ENCODE assay signal across 8 cellular contexts in the genomic region with DNA sequence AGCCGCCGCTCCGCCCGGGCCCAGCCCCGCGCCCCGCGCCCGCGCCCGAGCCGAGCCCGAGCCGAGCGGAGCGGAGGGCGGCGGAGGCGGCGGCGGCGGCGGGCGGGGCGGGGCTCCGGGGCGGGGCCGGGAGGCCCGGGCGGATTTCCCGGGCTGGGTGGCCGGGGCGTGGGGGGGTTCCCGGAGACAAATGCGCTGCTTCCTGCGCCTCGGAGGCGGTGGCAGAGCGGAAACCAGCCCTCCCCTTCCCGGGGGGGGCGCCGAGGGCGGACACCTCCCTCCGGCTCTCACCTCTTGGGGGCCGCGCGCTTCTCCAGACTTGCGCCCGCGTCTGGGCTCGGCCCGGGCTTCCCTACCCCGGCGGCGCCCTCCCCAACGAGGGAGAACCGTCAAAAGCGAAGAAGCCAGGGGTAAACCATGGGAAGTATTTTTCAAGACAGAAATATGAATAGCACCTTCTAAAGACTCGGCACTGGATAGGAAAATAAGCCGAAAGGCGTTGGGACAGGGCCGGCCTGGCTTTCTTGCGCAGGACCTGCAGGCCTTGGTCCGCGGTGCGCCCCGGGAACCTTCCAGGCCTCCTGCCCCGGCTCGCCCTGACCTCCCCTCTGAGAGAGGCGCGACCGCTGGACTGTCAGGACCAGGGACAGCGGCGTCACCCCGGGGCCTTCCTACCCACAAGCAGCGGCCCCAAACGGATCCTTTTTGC. TPM values are rescaled to one million over a fixed set of nuclear protein-coding genes. Genes with fewer than 3 reads are reported as not detected.
DNase-seq lines count a peak whose midpoint lies in the region; ATAC-seq and TF ChIP-seq lines count a peak whose summit lies in the region.

A gene (minus strand): TSS at position 79 of the 709 bp plus-strand sequence. CDS start 88 bp downstream, outside the sequence.

- no peaks in the 10 kb centered on the region for H3K9me3 ChIP-seq in neural progenitor cell (ENCODE audit: low read depth)
- H3K9me3 ChIP-seq in suprapubic skin = no peaks in the 10 kb centered on the region

- H3K9ac ChIP-seq in neural progenitor cell = no peak within 1 kb of the TSS

- peaks cover 15% of the 10 kb centered on the region for H3K36me3 Mint-ChIP-seq in GM23338 (ENCODE audit: low read depth)
- H3K36me3 Mint-ChIP-seq in neural progenitor cell = peaks cover 9% of the 10 kb centered on the region

- H3K9me2 ChIP-seq in GM23338 (ENCODE audit: insufficient read depth) = no peaks in the 10 kb centered on the region

- DNase-seq in AG20443 (ENCODE audit: low spot score) (peak; percentile 77), GM23338 (ENCODE audit: low spot score) (peak; percentile 92), fibroblast of the aortic adventitia (ENCODE audit: low read depth) (peak; percentile 65), neural progenitor cell (ENCODE audit: low spot score) (peak; percentile 92), suprapubic skin (ENCODE audit: low spot score in 2 of 2) (peak in 1 of 2 donors; percentile 89)
- peak; percentile 68 for DNase-seq in activated effector memory CD4-positive, alpha-beta T cell treated with Interleukin-2 at 50 U/mL for 16 hours

- H3K4me3 Mint-ChIP-seq in GM23338 (peak within 1 kb of the TSS; percentile 60), neural progenitor cell (peak within 1 kb of the TSS; percentile 83)

- no peaks in the 10 kb centered on the region for H3K79me2 ChIP-seq in GM23338 (replicated peaks; ENCODE audit: insufficient read depth)
- no peaks in the 10 kb centered on the region for H3K79me2 ChIP-seq in neural progenitor cell (ENCODE audit: low read depth)

- peaks cover 4% of the 10 kb centered on the region; the same call in 1 of the 3 replicates for H3K4me1 Mint-ChIP-seq in GM23338
- H3K4me1 Mint-ChIP-seq in neural progenitor cell = peaks cover 27% of the 10 kb centered on the region

- peaks cover 6% of the 10 kb centered on the region; the same call in 1 of the 2 replicates for H3K4me1 ChIP-seq in GM23338 (ENCODE audit: insufficient read depth)
- H3K4me1 ChIP-seq in neural progenitor cell = peaks cover 22% of the 10 kb centered on the region
- H3K4me1 ChIP-seq in suprapubic skin = peaks cover 64% of the 10 kb centered on the region

- H3K27ac ChIP-seq in GM23338 (ENCODE audit: low read depth) (no peak within 1 kb of the TSS), neural progenitor cell (no peak within 1 kb of the TSS), suprapubic skin (peak within 1 kb of the TSS; percentile 29)

- WGBS in suprapubic skin = 0% methylated on average over 18 of the region's 77 CpGs

- H3K27me3 ChIP-seq in GM23338 (ENCODE audit: insufficient read depth) (peaks cover 61% of the 10 kb centered on the region), neural progenitor cell (peaks cover 61% of the 10 kb centered on the region), suprapubic skin (peaks cover 12% of the 10 kb centered on the region)

- H2AFZ ChIP-seq in GM23338 (no peak within 1 kb of the TSS), neural progenitor cell (replicated peaks) (no peak within 1 kb of the TSS)

- H3K36me3 ChIP-seq in GM23338 (ENCODE audit: insufficient read depth) (no peaks in the 10 kb centered on the region), neural progenitor cell (no peaks in the 10 kb centered on the region), suprapubic skin (peaks cover 7% of the 10 kb centered on the region)

- H3K4me2 ChIP-seq in GM23338 (peak within 1 kb of the TSS; percentile 86), neural progenitor cell (peak within 1 kb of the TSS; percentile 92)

- TF ChIP-seq EP300 in suprapubic skin (IDR thresholded peaks at IDR 0.05) = no peak

- H3K27me3 Mint-ChIP-seq in GM23338 (ENCODE audit: insufficient read depth, low read depth, poor library complexity) (peaks cover 42% of the 10 kb centered on the region), neural progenitor cell (ENCODE audit: insufficient read depth, low read depth) (peaks cover 10% of the 10 kb centered on the region)

- peaks cover under 1% of the 10 kb centered on the region; the same call in 2 of the 3 replicates for H3K9me3 Mint-ChIP-seq in GM23338
- H3K9me3 Mint-ChIP-seq in neural progenitor cell = peaks cover 2% of the 10 kb centered on the region

- no peak for TF ChIP-seq POLR2A in suprapubic skin (IDR thresholded peaks at IDR 0.05)

- no peak within 1 kb of the TSS for H3K27ac Mint-ChIP-seq in GM23338
- H3K27ac Mint-ChIP-seq in neural progenitor cell = peak within 1 kb of the TSS; percentile 66

- TF ChIP-seq CTCF in GM23338 (conservative IDR thresholded peaks at IDR 0.05; ENCODE audit: low read depth in 2 of 2) (no peak), fibroblast of the aortic adventitia (IDR thresholded peaks at IDR 0.05; ENCODE audit: insufficient read depth, low read length) (no peak), neural progenitor cell (IDR thresholded peaks at IDR 0.05) (no peak), suprapubic skin (IDR thresholded peaks at IDR 0.05) (no peak)

- H3F3A ChIP-seq in GM23338 (replicated peaks; ENCODE audit: low read depth) (peaks cover 8% of the 10 kb centered on the region; the same call in 1 of the 2 replicates), neural progenitor cell (ENCODE audit: low read depth) (peaks cover 31% of the 10 kb centered on the region)

- H4K20me1 ChIP-seq in GM23338 (replicated peaks; ENCODE audit: insufficient read depth) (no peaks in the 10 kb centered on the region; the same call in 1 of the 2 replicates), neural progenitor cell (ENCODE audit: low read depth) (peaks cover 60% of the 10 kb centered on the region)

- H3K4me3 ChIP-seq in GM23338 = peak within 1 kb of the TSS; percentile 63
- peak within 1 kb of the TSS; percentile 65 for H3K4me3 ChIP-seq in fibroblast of the aortic adventitia (ENCODE audit: low read depth, low read length)
- H3K4me3 ChIP-seq in neural progenitor cell = peak within 1 kb of the TSS; percentile 49
- H3K4me3 ChIP-seq in suprapubic skin = peak within 1 kb of the TSS; percentile 63

- ATAC-seq in GM23338 (peak; percentile 55), HG03280 (IDR thresholded peaks at IDR 0.05; ENCODE audit: unreplicated experiment) (no peak)

TF ChIP-seq in GM23338, 12 proteins besides CTCF, POLR2A, EP300 and RAD21 (continues in another document):
- TF ChIP-seq, protein P1, sequence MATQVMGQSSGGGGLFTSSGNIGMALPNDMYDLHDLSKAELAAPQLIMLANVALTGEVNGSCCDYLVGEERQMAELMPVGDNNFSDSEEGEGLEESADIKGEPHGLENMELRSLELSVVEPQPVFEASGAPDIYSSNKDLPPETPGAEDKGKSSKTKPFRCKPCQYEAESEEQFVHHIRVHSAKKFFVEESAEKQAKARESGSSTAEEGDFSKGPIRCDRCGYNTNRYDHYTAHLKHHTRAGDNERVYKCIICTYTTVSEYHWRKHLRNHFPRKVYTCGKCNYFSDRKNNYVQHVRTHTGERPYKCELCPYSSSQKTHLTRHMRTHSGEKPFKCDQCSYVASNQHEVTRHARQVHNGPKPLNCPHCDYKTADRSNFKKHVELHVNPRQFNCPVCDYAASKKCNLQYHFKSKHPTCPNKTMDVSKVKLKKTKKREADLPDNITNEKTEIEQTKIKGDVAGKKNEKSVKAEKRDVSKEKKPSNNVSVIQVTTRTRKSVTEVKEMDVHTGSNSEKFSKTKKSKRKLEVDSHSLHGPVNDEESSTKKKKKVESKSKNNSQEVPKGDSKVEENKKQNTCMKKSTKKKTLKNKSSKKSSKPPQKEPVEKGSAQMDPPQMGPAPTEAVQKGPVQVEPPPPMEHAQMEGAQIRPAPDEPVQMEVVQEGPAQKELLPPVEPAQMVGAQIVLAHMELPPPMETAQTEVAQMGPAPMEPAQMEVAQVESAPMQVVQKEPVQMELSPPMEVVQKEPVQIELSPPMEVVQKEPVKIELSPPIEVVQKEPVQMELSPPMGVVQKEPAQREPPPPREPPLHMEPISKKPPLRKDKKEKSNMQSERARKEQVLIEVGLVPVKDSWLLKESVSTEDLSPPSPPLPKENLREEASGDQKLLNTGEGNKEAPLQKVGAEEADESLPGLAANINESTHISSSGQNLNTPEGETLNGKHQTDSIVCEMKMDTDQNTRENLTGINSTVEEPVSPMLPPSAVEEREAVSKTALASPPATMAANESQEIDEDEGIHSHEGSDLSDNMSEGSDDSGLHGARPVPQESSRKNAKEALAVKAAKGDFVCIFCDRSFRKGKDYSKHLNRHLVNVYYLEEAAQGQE (IDR thresholded peaks at IDR 0.05; ENCODE audit: unreplicated experiment) = peak; percentile 94

TF ChIP-seq in PFSK-1, 5 proteins besides CTCF, POLR2A, EP300 and RAD21 (continues in another document):
- TF ChIP-seq, protein P1 (IDR thresholded peaks at IDR 0.05; ENCODE audit: insufficient read depth in 1 of 2, low read depth in 2 of 2, low read length in 2 of 2) = peak; percentile 97 to 98
- peak; percentile 70; the same call in 1 of the 2 replicates for TF ChIP-seq SIN3A (IDR thresholded peaks at IDR 0.05; ENCODE audit: borderline replicate concordance, insufficient read depth, low read length)

RNA-seq across cellular contexts. Expression of the gene that starts here (rescaled TPM):
- 1.6 and 1.9 TPM in 2 replicates for total RNA-seq in GM23338 (2014; rRNA removed; shearing (Covaris generic))
- polyA plus RNA-seq in GM23338 (2016; fragmentation: Nextera tagmentation; extraction: Ambion mirVana) = 0.34 and 0.78 TPM in 2 replicates
- 22.5 TPM for polyA plus RNA-seq in PFSK-1 (2012; ENCODE audit: insufficient read length, low read depth)
- 3.0 and 5.8 TPM in 2 replicates for total RNA-seq in fibroblast of the aortic adventitia (ENCODE audit: low replicate concordance)
- total RNA-seq in neural progenitor cell (ENCODE audit: low replicate concordance) = 0.37 TPM in 1 of 2 replicates, not detected in the other
- 1 to 10 TPM; 3.8 to 5.8 (median 4.5) TPM for total RNA-seq in suprapubic skin

Comparison
In these comparisons a context has a peak if more than half of its experiments do, and no peak if none do; other contexts are left out.
1. Peak in DNase-seq, H3K4me3 ChIP-seq and H3K4me2 ChIP-seq in neural progenitor cell; RNA of the gene not detected or under 1 TPM.